Comparison of ENCODE assay signal across 18 cellular contexts in genomic region chr10:128105383-128105782, GRCh38. TPM values are rescaled to one million over a fixed set of nuclear protein-coding genes. Genes with fewer than 3 reads are reported as not detected.
DNase-seq lines count a peak whose midpoint lies in the region; ATAC-seq, FAIRE-seq and TF ChIP-seq lines count a peak whose summit lies in the region.
"Had no signal": no experiment of that assay in that cellular context is flagged by ENCODE, and none has a peak within 500 bp of the region (broad histone marks: within the 10 kb centered on the region; RNA-seq: fewer than 3 reads in every experiment).

No MANE protein-coding gene starts in this region.

- in situ Hi-C loops in HepG2 (cut with HindIII; ENCODE audit: extremely low pct_ligation_motif_present, low pct_unique_long_range_greater_than_20kb): no loop called here
- in situ Hi-C loops in IMR-90 (cut with MboI; ENCODE audit: low sequenced_read_pairs): no loop called here

- H3K79me1 ChIP-seq in IMR-90 (ENCODE audit: low read depth in 1 of 2, low read length in 2 of 2): peaks cover 16 to 19% of the 10 kb centered on the region in 2 experiments

- TF ChIP-seq EP300 in HepG2 (IDR thresholded peaks at IDR 0.05; ENCODE audit: low read depth in 2 of 2, low read length in 2 of 2) (no peak), HepG2 (CRISPR knock-in tag; IDR thresholded peaks at IDR 0.05; ENCODE audit: borderline replicate concordance) (no peak)

- H2AFZ ChIP-seq in HepG2 (ENCODE audit: low read length) (no peak overlapping the region), IMR-90 (replicated peaks; ENCODE audit: low read length, poor library complexity) (no peak overlapping the region)
- H2AFZ ChIP-seq: GM23338 had no signal

- H3K4me2 ChIP-seq in HepG2 (ENCODE audit: low read depth, low read length): no peak overlapping the region
- no peak overlapping the region for H3K4me2 ChIP-seq in IMR-90 (ENCODE audit: low read depth, low read length)
- H3K4me2 ChIP-seq: A549, GM23338 had no signal

- H3K4me3 ChIP-seq in HepG2 (replicated peaks in 1 of 3; ENCODE audit: insufficient read depth in 1 of 3, low read depth in 2 of 3, low read length in 3 of 3) (no peak overlapping the region), right lobe of liver (no peak overlapping the region), IMR-90 (ENCODE audit: insufficient read depth, low read depth, low read length) (no peak overlapping the region)
- H3K4me3 ChIP-seq: A549, GM23338 had no signal

- dilution Hi-C loops in IMR-90 (cut with HindIII; ENCODE audit: low sequenced_read_pairs, unreplicated experiment): no loop called here

- no peaks in the 10 kb centered on the region for H3K27me3 ChIP-seq in HepG2 (ENCODE audit: control insufficient read depth in 1 of 2, insufficient read depth in 2 of 2, low read length in 2 of 2)
- H3K27me3 ChIP-seq in right lobe of liver: no peaks in the 10 kb centered on the region
- no peaks in the 10 kb centered on the region for H3K27me3 ChIP-seq in IMR-90 (ENCODE audit: control insufficient read depth, insufficient read depth, low read length)
- H3K27me3 ChIP-seq: BE2C had no signal

- TF ChIP-seq CTCF in HepG2 (CRISPR knock-in tag; IDR thresholded peaks at IDR 0.05) (no peak), right lobe of liver (IDR thresholded peaks at IDR 0.05) (no peak), IMR-90 (conservative IDR thresholded peaks at IDR 0.05; ENCODE audit: low read depth, low read length) (no peak)

- H3K56ac ChIP-seq in IMR-90 (ENCODE audit: extremely low read depth, insufficient read depth, low read length): no peak overlapping the region

- FAIRE-seq in HepG2 (lab: Jason Lieb, UNC): no peak
- FAIRE-seq: A549, D721Med, GM18507 had no signal

- WGBS in HepG2 (ENCODE audit: low lambda C conversion rate): 95% methylated on average over 4 of the region's 4 CpGs
- 100% methylated on average over 1 of the region's 4 CpGs for WGBS in right lobe of liver (ENCODE audit: insufficient coverage, low coverage, low lambda C conversion rate, missing lambda C conversion rate)
- WGBS in IMR-90 (ENCODE audit: extremely low coverage in 2 of 2, insufficient read length in 1 of 2), 2 experiments: 100% methylated on average over 2 of the region's 4 CpGs; no CpG with 5 or more reads in 1 of the 2 experiments

- no peak overlapping the region for H4K5ac ChIP-seq in IMR-90 (ENCODE audit: low read depth, low read length)

- H4K91ac ChIP-seq in IMR-90 (ENCODE audit: insufficient read depth, low read depth, low read length): no peak overlapping the region

- BruUV-seq in HepG2 (replicated peaks; lab: Mats Ljungman, UMichigan) (TSS peak; percentile 12), IMR-90 (replicated peaks; lab: Mats Ljungman, UMichigan) (TSS peak; percentile 10)

- H3K9me3 ChIP-seq in HepG2 (ENCODE audit: low read length) (no peaks in the 10 kb centered on the region), right lobe of liver (no peaks in the 10 kb centered on the region), IMR-90 (ENCODE audit: control insufficient read depth, insufficient read depth, low read length) (no peaks in the 10 kb centered on the region)
- H3K9me3 ChIP-seq: A549, BE2C had no signal

- no peak overlapping the region for H2BK20ac ChIP-seq in IMR-90 (ENCODE audit: low read depth, low read length)

- POLR2A ChIA-PET in HepG2 (lab: Yijun Ruan, JAX) (no interaction called here), IMR-90 (lab: Charles Lee; ENCODE audit: unreplicated experiment) (no interaction called here)

- H4K20me1 ChIP-seq in HepG2 (ENCODE audit: insufficient read depth, low read length) (no peaks in the 10 kb centered on the region), IMR-90 (ENCODE audit: insufficient read depth, low read length) (no peaks in the 10 kb centered on the region)

- H2AK9ac ChIP-seq in IMR-90 (replicated peaks; ENCODE audit: low read depth, low read length, poor library complexity): no peak overlapping the region

- no peak overlapping the region for H3K18ac ChIP-seq in IMR-90 (ENCODE audit: low read depth, low read length)

- no peak overlapping the region for H4K8ac ChIP-seq in IMR-90 (ENCODE audit: low read depth in 2 of 2, low read length in 2 of 2)

- H3K9ac ChIP-seq in HepG2 (ENCODE audit: insufficient read depth, low read depth, low read length) (no peak overlapping the region), IMR-90 (ENCODE audit: low read depth, low read length) (no peak overlapping the region)

- H3K27ac ChIP-seq in HepG2 (ENCODE audit: extremely low read length, insufficient read depth, low read length) (no peak overlapping the region), right lobe of liver (no peak overlapping the region), IMR-90 (ENCODE audit: insufficient read depth, low read length) (no peak overlapping the region)
- H3K27ac ChIP-seq: A549 had no signal

- H2BK5ac ChIP-seq in IMR-90 (ENCODE audit: low read depth, low read length, poor library complexity, severe bottlenecking): no peak overlapping the region

- no peak for ATAC-seq in HepG2
- ATAC-seq in right lobe of liver: no peak
- no peak for ATAC-seq in IMR-90 (ENCODE audit: low read depth)
- ATAC-seq: A549; CD8-positive, alpha-beta T cell; GM23338 had no signal

- H3K23ac ChIP-seq in IMR-90 (ENCODE audit: low read depth, low read length): no peak overlapping the region

- TF ChIP-seq RAD21 in HepG2 (CRISPR knock-in tag; IDR thresholded peaks at IDR 0.05): no peak
- no peak for TF ChIP-seq RAD21 in IMR-90 (IDR thresholded peaks at IDR 0.05; ENCODE audit: low read length)

- H3K4ac ChIP-seq in IMR-90 (ENCODE audit: low read depth, low read length): no peak overlapping the region

- H3K14ac ChIP-seq in IMR-90 (replicated peaks; ENCODE audit: low read depth, low read length): no peak overlapping the region

- no peak overlapping the region for H2AK5ac ChIP-seq in IMR-90 (ENCODE audit: low read depth, low read length)

- no peaks in the 10 kb centered on the region; the same call in 1 of the 2 replicates for H3K9me1 ChIP-seq in IMR-90 (ENCODE audit: insufficient read depth, low read length)

- intact Hi-C loops in HepG2 (cut with micrococcal nuclease; ENCODE audit: unreplicated experiment) (no loop called here), right lobe of liver (cut with DNase I) (no loop called here), IMR-90 (cut with micrococcal nuclease) (no loop called here)

- DNase-seq in HepG2 (ENCODE audit: low spot score): no peak
- DNase-seq in right lobe of liver: no peak
- DNase-seq in IMR-90: no peak
- peak; percentile 22 for DNase-seq in mesenteric fat pad (ENCODE audit: low spot score)
- DNase-seq in SKM-1 treated with dmso at 0.1 percent for 144 hours (lab: John Stamatoyannopoulos, UW; ENCODE audit: unreplicated experiment): no peak
- no peak for DNase-seq in NK-92 (lab: John Stamatoyannopoulos, UW; ENCODE audit: unreplicated experiment)
- DNase-seq: BE2C; CD8-positive, alpha-beta T cell; COR-L47; DMS153; DMS79 treated with DMSO at 0.1 percent for 48 hours; EL; GDM1; H7 had no signal

- H3K79me2 ChIP-seq in HepG2 (ENCODE audit: insufficient read depth, low read length): no peaks in the 10 kb centered on the region

- no peak overlapping the region for H2BK15ac ChIP-seq in IMR-90 (ENCODE audit: low read depth, low read length)

- no peak for TF ChIP-seq POLR2A in HepG2 (IDR thresholded peaks at IDR 0.05; ENCODE audit: insufficient read depth in 1 of 2, low read depth in 2 of 2, low read length in 2 of 2)
- TF ChIP-seq POLR2A in right lobe of liver (IDR thresholded peaks at IDR 0.05): no peak
- no peak for TF ChIP-seq POLR2A in IMR-90 (IDR thresholded peaks at IDR 0.05; ENCODE audit: low read depth, low read length)

- H3K4me1 ChIP-seq in HepG2 (ENCODE audit: insufficient read depth, low read length) (no peaks in the 10 kb centered on the region), right lobe of liver (no peaks in the 10 kb centered on the region), IMR-90 (ENCODE audit: control insufficient read depth, insufficient read depth, low read length) (no peaks in the 10 kb centered on the region)
- H3K4me1 ChIP-seq: A549, BE2C had no signal

- CTCF ChIA-PET in HepG2 (lab: Yijun Ruan, JAX; ENCODE audit: low intra/inter-chr PET ratio, low total read pairs): no interaction called here
- CTCF ChIA-PET in IMR-90 (lab: Yijun Ruan, JAX): interaction anchor here (1.6 kb wide), 1 partner anchor 11 kb away, joined by 6 read pairs; no protein-coding TSS in a partner anchor

- H3K36me3 ChIP-seq in HepG2 (replicated peaks in 1 of 2; ENCODE audit: control insufficient read depth in 1 of 2, insufficient read depth in 2 of 2, low read length in 2 of 2): peaks cover 38 to 95% of the 10 kb centered on the region in 2 experiments
- no peaks in the 10 kb centered on the region for H3K36me3 ChIP-seq in right lobe of liver
- peaks cover 45% of the 10 kb centered on the region for H3K36me3 ChIP-seq in IMR-90 (ENCODE audit: control insufficient read depth, insufficient read depth, low read length)

- no peak overlapping the region for H2BK120ac ChIP-seq in IMR-90 (ENCODE audit: low read depth, low read length)

RNA-seq across cellular contexts. Expression of gene MKI67, which starts 20.8 kb away (rescaled TPM):
- total RNA-seq in HepG2 (2016; rRNA removed; fragmentation: Illumina TruSeq; extraction: Trizol) (22.9 and 54.3 TPM in 2 replicates), right lobe of liver (1 to 10 TPM in 4 of 6 experiments, under 1 TPM in 2; 0.42 to 4.6 (median 1.9) TPM), IMR-90 (2012; rRNA removed) (36.4 and 39.2 TPM in 2 replicates), mesenteric fat pad (0.39 TPM)
- 2.3 and 2.6 TPM in 2 replicates for total RNA-seq in HepG2 (2016; cell fraction: cytosol; rRNA removed; fragmentation: Illumina TruSeq; extraction: Trizol; ENCODE audit: low read depth)
- total RNA-seq in HepG2 (2016; cell fraction: insoluble cytoplasmic fraction; rRNA removed; fragmentation: Illumina TruSeq; extraction: Trizol): 19.0 and 47.1 TPM in 2 replicates
- 8.0 and 10.9 TPM in 2 replicates for total RNA-seq in HepG2 (2016; cell fraction: membrane; rRNA removed; fragmentation: Illumina TruSeq; extraction: Trizol)
- 63.2 and 64.1 TPM in 2 replicates for total RNA-seq in HepG2 (2016; cell fraction: nucleus; rRNA removed; fragmentation: Illumina TruSeq; extraction: Trizol)
- polyA plus RNA-seq in HepG2 (2011; rRNA removed) (4.7 and 6.7 TPM in 2 replicates), IMR-90 (2012; rRNA removed) (13.0 and 13.5 TPM in 2 replicates)
- polyA plus RNA-seq in HepG2 (2011; cell fraction: cytosol; rRNA removed): 5.0 and 5.1 TPM in 2 replicates
- 10.0 and 14.1 TPM in 2 replicates for polyA plus RNA-seq in HepG2 (2011; cell fraction: nucleus; rRNA removed)
- 6.6 and 17.1 TPM in 2 replicates for polyA plus RNA-seq in HepG2 (2012)
- polyA plus RNA-seq in HepG2 (2016; cell fraction: cytosol; fragmentation: Illumina TruSeq; extraction: Trizol; ENCODE audit: low read depth): 1.0 and 1.3 TPM in 2 replicates
- 49.6 and 59.8 TPM in 2 replicates for polyA plus RNA-seq in HepG2 (2016; cell fraction: insoluble cytoplasmic fraction; fragmentation: Illumina TruSeq; extraction: Trizol; ENCODE audit: low read depth)
- 2.2 and 3.0 TPM in 2 replicates for polyA plus RNA-seq in HepG2 (2016; cell fraction: membrane; fragmentation: Illumina TruSeq; extraction: Trizol; ENCODE audit: low read depth)
- polyA plus RNA-seq in HepG2 (2016; cell fraction: nucleus; fragmentation: Illumina TruSeq; extraction: Trizol; ENCODE audit: insufficient read depth, low read depth): 88.9 and 112 TPM in 2 replicates
- 8.0 and 51.1 TPM in 2 replicates for polyA minus RNA-seq in HepG2 (2011; rRNA and poly(A)+ RNA removed; ENCODE audit: low replicate concordance)
- polyA minus RNA-seq in HepG2 (2011; cell fraction: cytosol; rRNA and poly(A)+ RNA removed): 16.7 and 21.3 TPM in 2 replicates
- polyA minus RNA-seq in HepG2 (2011; cell fraction: nucleus; rRNA and poly(A)+ RNA removed): 25.5 and 35.3 TPM in 2 replicates
- polyA plus RNA-seq in IMR-90 (2012; cell fraction: cytosol; rRNA removed): 2.6 and 4.3 TPM in 2 replicates
- polyA plus RNA-seq in IMR-90 (2012; cell fraction: nucleus; rRNA removed; ENCODE audit: low replicate concordance): 3.8 and 11.3 TPM in 2 replicates
